In the genomic region with DNA sequence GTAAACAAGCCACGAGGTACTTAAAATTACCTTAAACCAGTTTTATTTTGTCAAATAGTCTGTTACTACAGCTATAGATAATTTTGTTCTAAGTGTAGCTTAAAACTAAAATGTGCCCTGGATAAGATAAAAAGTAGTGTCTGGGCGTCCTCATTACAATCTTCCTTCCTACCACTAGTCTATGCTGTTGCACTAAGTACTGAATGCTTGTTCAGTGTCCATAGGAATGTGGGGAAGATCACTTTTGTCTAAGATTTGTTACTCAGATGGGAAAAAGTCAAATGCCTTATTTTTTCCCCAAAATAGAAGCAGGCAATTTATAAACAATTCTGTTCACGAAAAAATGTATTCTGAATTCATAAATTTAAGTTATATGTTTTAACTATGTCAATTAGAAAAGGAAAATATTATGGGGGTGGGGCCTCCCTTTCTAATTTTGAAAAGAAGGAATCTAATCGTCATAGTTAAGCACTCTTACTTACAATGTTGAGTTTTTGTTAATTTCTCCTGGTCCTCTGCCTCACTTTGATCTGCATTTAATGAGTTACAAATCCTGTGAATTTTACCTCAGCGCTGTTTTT, we compare ENCODE assay signal across 8 cellular contexts.
DNase-seq lines count a peak whose midpoint lies in the region; ATAC-seq, FAIRE-seq and TF ChIP-seq lines count a peak whose summit lies in the region.

No MANE protein-coding gene starts in this region.

- H3K9ac ChIP-seq in Karpas-422 (ENCODE audit: low read length): no peak overlapping the region

- H4K20me1 ChIP-seq in Karpas-422 (ENCODE audit: insufficient read depth, low read depth, low read length): no peaks in the 10 kb centered on the region

- TF ChIP-seq CTCF in esophagus squamous epithelium (IDR thresholded peaks at IDR 0.05) (peak; percentile 49 to 83 (median 68)), nephron progenitor cell (IDR thresholded peaks at IDR 0.05) (peak; percentile 80)

- H3K9me2 ChIP-seq in Karpas-422 (replicated peaks; ENCODE audit: insufficient read depth, low read length): no peaks in the 10 kb centered on the region

- H3K4me3 ChIP-seq in Karpas-422 (ENCODE audit: low read length): no peak overlapping the region
- no peak overlapping the region for H3K4me3 ChIP-seq in esophagus squamous epithelium

- peaks cover 2% of the 10 kb centered on the region for H3K27me3 Mint-ChIP-seq in nephron progenitor cell (ENCODE audit: low read depth, poor library complexity)

- peak; percentile 77 to 78 for ATAC-seq in activated naive CD4-positive, alpha-beta T cell treated with anti-CD3 and anti-CD28 coated beads, Interleukin-2, amount 50 U/mL, for 72 hours

- H3K27ac Mint-ChIP-seq in activated naive CD4-positive, alpha-beta T cell treated with anti-CD3 and anti-CD28 coated beads, Interleukin-2, amount 50 U/mL, for 72 hours: no peak overlapping the region
- H3K27ac Mint-ChIP-seq in nephron progenitor cell: no peak overlapping the region

- TF ChIP-seq POLR2A in H54 (IDR thresholded peaks at IDR 0.05; ENCODE audit: low read depth, low read length) (no peak), esophagus squamous epithelium (IDR thresholded peaks at IDR 0.05) (no peak)

- H3K27ac ChIP-seq in Karpas-422 (ENCODE audit: low read length) (no peak overlapping the region), esophagus squamous epithelium (no peak overlapping the region)

- WGBS in esophagus squamous epithelium, 2 donors: 25% methylated on average over 5 of the region's 5 CpGs

- peak; percentile 94 for FAIRE-seq in H54 (lab: Jason Lieb, UNC)

- no peaks in the 10 kb centered on the region for H3K36me3 Mint-ChIP-seq in activated naive CD4-positive, alpha-beta T cell treated with anti-CD3 and anti-CD28 coated beads, Interleukin-2, amount 50 U/mL, for 72 hours
- no peaks in the 10 kb centered on the region for H3K36me3 Mint-ChIP-seq in nephron progenitor cell (ENCODE audit: low read depth)

- H3K27me3 ChIP-seq in Karpas-422 (ENCODE audit: low read length) (no peaks in the 10 kb centered on the region), esophagus squamous epithelium (no peaks in the 10 kb centered on the region)

- H3K79me2 ChIP-seq in Karpas-422 (ENCODE audit: low read length): no peaks in the 10 kb centered on the region

- H3K4me1 ChIP-seq in Karpas-422 (ENCODE audit: low read length) (peaks cover 4% of the 10 kb centered on the region), esophagus squamous epithelium (no peaks in the 10 kb centered on the region)

- H3K36me3 ChIP-seq in Karpas-422 (ENCODE audit: insufficient read depth, low read length) (no peaks in the 10 kb centered on the region), esophagus squamous epithelium (no peaks in the 10 kb centered on the region)

- intact Hi-C loops in esophagus squamous epithelium (cut with DNase I): no loop called here

- H2AFZ ChIP-seq in Karpas-422 (ENCODE audit: low read length): no peak overlapping the region

- H3K4me1 Mint-ChIP-seq in nephron progenitor cell: no peaks in the 10 kb centered on the region

- H3K4me3 Mint-ChIP-seq in nephron progenitor cell: no peak overlapping the region

- H3K9me3 ChIP-seq in Karpas-422 (ENCODE audit: low read length) (no peaks in the 10 kb centered on the region), esophagus squamous epithelium (no peaks in the 10 kb centered on the region)

- no peaks in the 10 kb centered on the region for H3K9me3 Mint-ChIP-seq in activated naive CD4-positive, alpha-beta T cell treated with anti-CD3 and anti-CD28 coated beads, Interleukin-2, amount 50 U/mL, for 72 hours
- H3K9me3 Mint-ChIP-seq in nephron progenitor cell: no peaks in the 10 kb centered on the region

- H3K4me2 ChIP-seq in Karpas-422 (ENCODE audit: low read depth, low read length, poor library complexity, severe bottlenecking): no peak overlapping the region

- no peak for DNase-seq in activated naive CD4-positive, alpha-beta T cell treated with anti-CD3 and anti-CD28 coated beads, Interleukin-2, amount 50 U/mL, for 72 hours (ENCODE audit: low spot score in 2 of 2)
- DNase-seq in activated naive CD4-positive, alpha-beta T cell treated with anti-CD3 and anti-CD28 coated beads, Interleukin-2, amount 50 U/mL, for 16 hours: no peak
- DNase-seq in H54 (ENCODE audit: insufficient read length, low spot score) (no peak), Karpas-422 (peak; percentile 77), SHP77 treated with DMSO at 0.1 percent for 48 hours (lab: John Stamatoyannopoulos, UW) (peak; percentile 63), esophagus squamous epithelium (lab: John Stamatoyannopoulos, UW) (no peak), nephron progenitor cell (peak; percentile 4), GM19238 (ENCODE audit: insufficient read length, low spot score) (no peak)

Comparison
In these comparisons a context has a peak if more than half of its experiments do, and no peak if none do; other contexts are left out.
1. DNase-seq: peak in Karpas-422 (single experiment), SHP77 treated with DMSO at 0.1 percent for 48 hours (single experiment) and nephron progenitor cell (single experiment); none in activated naive CD4-positive, alpha-beta T cell treated with anti-CD3 and anti-CD28 coated beads, Interleukin-2, amount 50 U/mL, for 72 hours (0 of 2), activated naive CD4-positive, alpha-beta T cell treated with anti-CD3 and anti-CD28 coated beads, Interleukin-2, amount 50 U/mL, for 16 hours (single experiment), H54 (single experiment), esophagus squamous epithelium (single experiment) and GM19238 (single experiment).